Comparison of ENCODE assay signal across 9 cellular contexts in genomic region chr12:10033783-10034381, GRCh38. TPM values are rescaled to one million over a fixed set of nuclear protein-coding genes. Genes with fewer than 3 reads are reported as not detected.
DNase-seq lines count a peak whose midpoint lies in the region; ATAC-seq and TF ChIP-seq lines count a peak whose summit lies in the region.
"Had no signal": no experiment of that assay in that cellular context is flagged by ENCODE, and none has a peak within 500 bp of the region (broad histone marks: within the 10 kb centered on the region; RNA-seq: fewer than 3 reads in every experiment).

No MANE protein-coding gene starts in this region.

- peak; percentile 14 to 66 (median 52) for TF ChIP-seq CTCF in prostate gland (IDR thresholded peaks at IDR 0.05)

- ATAC-seq in stimulated activated memory B cell treated with anti-CD40 and anti-IgM and Interleukin-4, amounts not matched to agents 10 μg/mL and 1 μg/mL and 100 μg/mL, for 72 hours = no peak
- ATAC-seq in GM19397 (IDR thresholded peaks at IDR 0.05; ENCODE audit: unreplicated experiment) = no peak

- H3K4me3 ChIP-seq in prostate gland = no peak overlapping the region

- intact Hi-C loops in prostate gland (cut with DNase I) = loop anchor here (10.0 kb wide), 1 partner anchor 101 kb away; the partner anchor contains the start of gene CLEC7A

- no peak for TF ChIP-seq POLR2A in prostate gland (IDR thresholded peaks at IDR 0.05)

- no peak overlapping the region for H3K27ac ChIP-seq in prostate gland

- H3K36me3 Mint-ChIP-seq in stimulated activated memory B cell treated with anti-CD40 and anti-IgM and Interleukin-4, amounts not matched to agents 10 μg/mL and 1 μg/mL and 100 μg/mL, for 72 hours = no peaks in the 10 kb centered on the region

- H3K27me3 ChIP-seq in prostate gland (replicated peaks; ENCODE audit: insufficient read depth) = no peaks in the 10 kb centered on the region

- DNase-seq in GM03348 (ENCODE audit: low spot score) (peak; percentile 33), NAMALWA (ENCODE audit: low spot score) (peak; percentile 58), dedifferentiated amniotic fluid mesenchymal stem cell (ENCODE audit: extremely low spot score) (peak; percentile 18), prostate gland (ENCODE audit: low spot score) (no peak), mucosa of gallbladder (ENCODE audit: low spot score) (no peak)
- no peak for DNase-seq in activated naive CD4-positive, alpha-beta T cell treated with anti-CD3 and anti-CD28 coated beads, Interleukin-2, amount 50 U/mL, for 16 hours
- DNase-seq: activated naive CD4-positive, alpha-beta T cell treated with anti-CD3 and anti-CD28 coated beads for 36 hours had no signal

- no peaks in the 10 kb centered on the region for H3K4me1 Mint-ChIP-seq in stimulated activated memory B cell treated with anti-CD40 and anti-IgM and Interleukin-4, amounts not matched to agents 10 μg/mL and 1 μg/mL and 100 μg/mL, for 72 hours

- H3K4me3 Mint-ChIP-seq in stimulated activated memory B cell treated with anti-CD40 and anti-IgM and Interleukin-4, amounts not matched to agents 10 μg/mL and 1 μg/mL and 100 μg/mL, for 72 hours = no peak overlapping the region
- H3K4me3 Mint-ChIP-seq: activated naive CD4-positive, alpha-beta T cell treated with anti-CD3 and anti-CD28 coated beads for 36 hours had no signal

- no peaks in the 10 kb centered on the region for H3K4me1 ChIP-seq in prostate gland (replicated peaks)

- H3K9me3 Mint-ChIP-seq in stimulated activated memory B cell treated with anti-CD40 and anti-IgM and Interleukin-4, amounts not matched to agents 10 μg/mL and 1 μg/mL and 100 μg/mL, for 72 hours = no peaks in the 10 kb centered on the region
- H3K9me3 Mint-ChIP-seq: activated naive CD4-positive, alpha-beta T cell treated with anti-CD3 and anti-CD28 coated beads for 36 hours had no signal

- H3K27ac Mint-ChIP-seq in stimulated activated memory B cell treated with anti-CD40 and anti-IgM and Interleukin-4, amounts not matched to agents 10 μg/mL and 1 μg/mL and 100 μg/mL, for 72 hours = no peak overlapping the region
- H3K27ac Mint-ChIP-seq: activated naive CD4-positive, alpha-beta T cell treated with anti-CD3 and anti-CD28 coated beads for 36 hours had no signal

- H3K9me3 ChIP-seq in prostate gland = no peaks in the 10 kb centered on the region

- H3K36me3 ChIP-seq in prostate gland = no peaks in the 10 kb centered on the region

- H3K27me3 Mint-ChIP-seq in stimulated activated memory B cell treated with anti-CD40 and anti-IgM and Interleukin-4, amounts not matched to agents 10 μg/mL and 1 μg/mL and 100 μg/mL, for 72 hours = peaks cover 55% of the 10 kb centered on the region

RNA-seq across cellular contexts. Expression of gene CLEC9A, which starts 3.4 kb away (rescaled TPM):
- total RNA-seq in prostate gland (under 1 TPM in 1 of 2 donors, not detected in 1; 0.32 TPM), mucosa of gallbladder (1.2 TPM)
- total RNA-seq: activated naive CD4-positive, alpha-beta T cell treated with anti-CD3 and anti-CD28 coated beads for 36 hours had no signal

RNA-seq across cellular contexts. Expression of gene CLEC12B, which starts 23.5 kb away (rescaled TPM):
- total RNA-seq in prostate gland (10 to 100 TPM in 1 of 2 donors, under 1 TPM in 1; 0.05 to 47.9 TPM), mucosa of gallbladder (not detected)
- total RNA-seq: activated naive CD4-positive, alpha-beta T cell treated with anti-CD3 and anti-CD28 coated beads for 36 hours had no signal

RNA-seq across cellular contexts. Expression of gene CLEC1B, which starts 35.0 kb away (rescaled TPM):
- total RNA-seq in prostate gland = 1 to 10 TPM in 1 of 2 donors, not detected in 1; 1.5 TPM
- not detected for total RNA-seq in mucosa of gallbladder
- total RNA-seq: activated naive CD4-positive, alpha-beta T cell treated with anti-CD3 and anti-CD28 coated beads for 36 hours had no signal

Comparison
In these comparisons a context has a peak if more than half of its experiments do, and no peak if none do; other contexts are left out.
1. DNase-seq: peak in GM03348 (single experiment), NAMALWA (single experiment) and dedifferentiated amniotic fluid mesenchymal stem cell (single experiment); none in prostate gland (single experiment), activated naive CD4-positive, alpha-beta T cell treated with anti-CD3 and anti-CD28 coated beads, Interleukin-2, amount 50 U/mL, for 16 hours (single experiment) and mucosa of gallbladder (single experiment).